8 cellular contexts compared by ENCODE assay signal in genomic region chr16:89971495-89972243, GRCh38. TPM values are rescaled to one million over a fixed set of nuclear protein-coding genes. Genes with fewer than 3 reads are reported as not detected.
DNase-seq lines count a peak whose midpoint lies in the region; TF ChIP-seq lines count a peak whose summit lies in the region.

No MANE protein-coding gene starts in this region.

- 0 out of 2 replicates have a peak, but pooled peaks cover 4% of the 10 kb centered on the region for H3F3A ChIP-seq in SU-DHL-6 (ENCODE audit: insufficient read depth)

- H3K9ac ChIP-seq in SU-DHL-6 (ENCODE audit: low read length): peak overlapping the region; percentile 92

- CTCF ChIA-PET in activated naive CD4-positive, alpha-beta T cell treated with anti-CD3 and anti-CD28 coated beads for 36 hours (lab: Charles Lee): interaction anchor here (0.5 kb wide), 1 partner anchor 42 kb away, joined by 3 read pairs; no protein-coding TSS in a partner anchor

- H3K27me3 Mint-ChIP-seq in activated naive CD4-positive, alpha-beta T cell treated with anti-CD3 and anti-CD28 coated beads for 36 hours (ENCODE audit: low read depth): no peaks in the 10 kb centered on the region

- H3K4me2 ChIP-seq in SU-DHL-6 (ENCODE audit: low read depth, low read length, poor library complexity, severe bottlenecking): peak overlapping the region; percentile 96

- WGBS in prostate gland: 47% methylated on average over 42 of the region's 42 CpGs

- H3K9me3 ChIP-seq in SU-DHL-6 (ENCODE audit: insufficient read depth, low read length) (no peaks in the 10 kb centered on the region; the same call in 1 of the 2 replicates), prostate gland (no peaks in the 10 kb centered on the region)

- H3K36me3 Mint-ChIP-seq in activated naive CD4-positive, alpha-beta T cell treated with anti-CD3 and anti-CD28 coated beads for 36 hours (ENCODE audit: low read depth): peaks cover 17% of the 10 kb centered on the region

- intact Hi-C loops in activated naive CD4-positive, alpha-beta T cell treated with anti-CD3 and anti-CD28 coated beads for 36 hours (cut with micrococcal nuclease): loop anchor here (1.0 kb wide), 3 partner anchors 23 to 106 kb away; partner anchors contain the start of genes DEF8 and PRDM7
- intact Hi-C loops in prostate gland (cut with DNase I): no loop called here

- H3K4me1 ChIP-seq in prostate gland (replicated peaks): no peaks in the 10 kb centered on the region

- peak overlapping the region; percentile 98 for H3K4me3 Mint-ChIP-seq in activated naive CD4-positive, alpha-beta T cell treated with anti-CD3 and anti-CD28 coated beads for 36 hours

- TF ChIP-seq POLR2A in prostate gland (IDR thresholded peaks at IDR 0.05): no peak

- H4K20me1 ChIP-seq in SU-DHL-6 (ENCODE audit: low read depth, low read length): no peaks in the 10 kb centered on the region

- H3K27ac ChIP-seq in SU-DHL-6 (ENCODE audit: low read depth, low read length) (0 out of 2 replicates have a peak overlapping the region, but pooled peaks have one; percentile 69), prostate gland (peak overlapping the region; percentile 91 to 94)

- H3K27me3 ChIP-seq in SU-DHL-6 (ENCODE audit: low read length) (no peaks in the 10 kb centered on the region), prostate gland (replicated peaks; ENCODE audit: insufficient read depth) (no peaks in the 10 kb centered on the region)

- H2AFZ ChIP-seq in SU-DHL-6 (ENCODE audit: low read depth, low read length, severe bottlenecking): peak overlapping the region; percentile 91

- H3K36me3 ChIP-seq in SU-DHL-6 (ENCODE audit: low read length) (no peaks in the 10 kb centered on the region), prostate gland (no peaks in the 10 kb centered on the region)

- no peak for TF ChIP-seq CTCF in SU-DHL-6 (IDR thresholded peaks at IDR 0.05; ENCODE audit: insufficient read depth, low read length, poor library complexity, severe bottlenecking)
- TF ChIP-seq CTCF in fibroblast of the aortic adventitia (IDR thresholded peaks at IDR 0.05; ENCODE audit: insufficient read depth, low read length): no peak
- TF ChIP-seq CTCF in prostate gland (IDR thresholded peaks at IDR 0.05): no peak

- DNase-seq in activated naive CD4-positive, alpha-beta T cell treated with anti-CD3 and anti-CD28 coated beads for 36 hours: no peak
- no peak for DNase-seq in activated naive CD4-positive, alpha-beta T cell treated with anti-CD3 and anti-CD28 coated beads, Interleukin-2, amount 50 U/mL, for 16 hours
- DNase-seq in fibroblast of the aortic adventitia (ENCODE audit: low read depth) (peak; percentile 3), prostate gland (ENCODE audit: low spot score) (no peak), NOMO-1 (lab: John Stamatoyannopoulos, UW; ENCODE audit: unreplicated experiment in 2 of 2) (no peak), cerebellar cortex (ENCODE audit: low spot score) (no peak)
- no peak for DNase-seq in activated CD8-positive, alpha-beta memory T cell treated with anti-CD3 and anti-CD28 coated beads, Interleukin-2, amount 50 U/mL, for 48 hours

- peaks cover 11% of the 10 kb centered on the region for H3K9me3 Mint-ChIP-seq in activated naive CD4-positive, alpha-beta T cell treated with anti-CD3 and anti-CD28 coated beads for 36 hours

- H3K4me3 ChIP-seq in SU-DHL-6 (ENCODE audit: insufficient read depth, low read length, poor library complexity, severe bottlenecking): peak overlapping the region; percentile 98
- H3K4me3 ChIP-seq in fibroblast of the aortic adventitia (ENCODE audit: low read depth, low read length): peak overlapping the region; percentile 97
- peak overlapping the region; percentile 74 to 98 for H3K4me3 ChIP-seq in prostate gland

- H3K79me2 ChIP-seq in SU-DHL-6 (ENCODE audit: insufficient read depth, low read length): peaks cover 48% of the 10 kb centered on the region

- H3K9me2 ChIP-seq in SU-DHL-6 (replicated peaks; ENCODE audit: insufficient read depth, low read length): no peaks in the 10 kb centered on the region

- peak overlapping the region; percentile 93 for H3K27ac Mint-ChIP-seq in activated naive CD4-positive, alpha-beta T cell treated with anti-CD3 and anti-CD28 coated beads for 36 hours

- H3K4me1 Mint-ChIP-seq in activated naive CD4-positive, alpha-beta T cell treated with anti-CD3 and anti-CD28 coated beads for 36 hours (ENCODE audit: low read depth): peaks cover 37% of the 10 kb centered on the region

RNA-seq across cellular contexts. Expression of gene DEF8, which starts 23.1 kb away (rescaled TPM):
- total RNA-seq in activated naive CD4-positive, alpha-beta T cell treated with anti-CD3 and anti-CD28 coated beads for 36 hours: 10 to 100 TPM; 19.7 to 20.1 TPM
- total RNA-seq in fibroblast of the aortic adventitia (ENCODE audit: low replicate concordance) (56.9 and 111 TPM in 2 replicates), prostate gland (10 to 100 TPM; 63.9 to 79.9 TPM)

RNA-seq across cellular contexts. Expression of gene DBNDD1, which starts 47.6 kb away (rescaled TPM):
- total RNA-seq in activated naive CD4-positive, alpha-beta T cell treated with anti-CD3 and anti-CD28 coated beads for 36 hours: under 1 TPM; 0.60 to 0.67 TPM
- 0.16 and 1.7 TPM in 2 replicates for total RNA-seq in fibroblast of the aortic adventitia (ENCODE audit: low replicate concordance)
- 1 to 10 TPM; 5.3 to 7.7 TPM for total RNA-seq in prostate gland

RNA-seq across cellular contexts. Expression of gene TUBB3, which starts 48.5 kb away (rescaled TPM):
- total RNA-seq in activated naive CD4-positive, alpha-beta T cell treated with anti-CD3 and anti-CD28 coated beads for 36 hours: under 1 TPM; 0.20 to 0.38 TPM
- total RNA-seq in fibroblast of the aortic adventitia (ENCODE audit: low replicate concordance): 42.3 and 299 TPM in 2 replicates
- 10 to 100 TPM in 1 of 2 donors, under 1 TPM in 1; 0.82 to 20.7 TPM for total RNA-seq in prostate gland

RNA-seq across cellular contexts. Expression of gene MC1R, which starts 53.0 kb away (rescaled TPM):
- total RNA-seq in activated naive CD4-positive, alpha-beta T cell treated with anti-CD3 and anti-CD28 coated beads for 36 hours: under 1 TPM; 0.45 to 0.49 TPM
- total RNA-seq in fibroblast of the aortic adventitia (ENCODE audit: low replicate concordance): 5.2 and 8.1 TPM in 2 replicates
- 10 to 100 TPM in 1 of 2 donors, 1 to 10 TPM in 1; 5.6 to 22.5 TPM for total RNA-seq in prostate gland
